1 cellular context compared by ENCODE assay signal in genomic region chr6:40722553-40723258, GRCh38.
TF ChIP-seq lines count a peak whose summit lies in the region.

No MANE protein-coding gene starts in this region.

TF ChIP-seq in IMR-90, 13 proteins besides CTCF, POLR2A, EP300 and RAD21:
- no peak for TF ChIP-seq NFE2L2 (IDR thresholded peaks at IDR 0.05; ENCODE audit: low read depth, low read length)
- no peak for TF ChIP-seq MAFK (IDR thresholded peaks at IDR 0.05; ENCODE audit: low read depth, low read length)
- TF ChIP-seq MXI1 (IDR thresholded peaks at IDR 0.05; ENCODE audit: borderline replicate concordance, low read depth, low read length), result no peak
- no peak for TF ChIP-seq RFX5 (IDR thresholded peaks at IDR 0.05; ENCODE audit: low read depth, low read length)
